ENCODE assay signal across 26 cellular contexts in the genomic region with DNA sequence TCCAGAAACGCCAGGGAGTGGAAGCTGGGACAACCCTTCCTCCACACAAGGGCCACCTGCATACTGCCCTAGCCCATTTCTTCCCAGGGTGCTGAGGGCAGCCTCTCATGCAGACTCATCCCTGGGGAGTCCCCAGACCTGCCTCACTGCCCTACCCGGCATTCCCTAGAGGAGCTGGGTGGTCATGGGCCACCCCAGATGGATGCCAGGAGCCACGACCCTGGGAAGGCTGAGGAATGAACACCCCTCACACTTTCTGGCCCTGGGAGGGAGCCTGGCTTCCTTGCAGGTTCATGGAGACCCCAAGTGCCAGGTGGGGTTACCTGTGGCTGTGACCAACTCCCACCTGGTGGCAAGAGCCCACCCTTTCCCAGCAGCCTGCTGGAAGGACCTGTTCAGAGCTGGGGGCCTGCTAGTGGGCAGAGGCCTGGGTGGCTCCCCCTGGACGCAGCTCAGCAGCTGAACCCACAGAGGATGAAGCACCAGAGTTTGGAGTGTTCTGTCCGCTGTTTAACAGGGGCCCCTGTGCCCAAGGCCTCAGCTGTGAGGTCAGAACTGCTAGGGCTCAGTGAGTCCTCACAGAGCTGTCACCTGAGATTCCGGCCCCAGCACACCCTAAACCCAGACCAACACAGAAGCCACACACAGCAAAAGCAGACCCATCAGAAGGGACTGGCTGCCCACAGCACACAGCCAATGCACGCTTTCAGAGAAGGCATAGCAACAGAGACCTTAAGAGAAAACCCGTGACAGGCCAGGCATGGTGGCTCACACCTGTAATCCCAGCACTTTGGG. TPM values are rescaled to one million over a fixed set of nuclear protein-coding genes. Genes with fewer than 3 reads are reported as not detected.
A peak's percentile ranks its signal among the peaks of the same experiment; 100 is the strongest.
DNase-seq lines count a peak whose midpoint lies in the region; ATAC-seq, FAIRE-seq and TF ChIP-seq lines count a peak whose summit lies in the region.
"Had no signal": no experiment of that assay in that cellular context is flagged by ENCODE, and none has a peak within 500 bp of the region (broad histone marks: within the 10 kb centered on the region; RNA-seq: fewer than 3 reads in every experiment).

No MANE protein-coding gene starts in this region.

- TF ChIP-seq CTCF in NB4 (IDR thresholded peaks at IDR 0.05; ENCODE audit: low read depth, low read length) (no peak), K562 (IDR thresholded peaks at IDR 0.05 in 2 of 3, conservative IDR thresholded peaks at IDR 0.05 in 1 of 3; ENCODE audit: insufficient read depth in 2 of 3, low read depth in 1 of 3, low read length in 3 of 3) (no peak), suprapubic skin (IDR thresholded peaks at IDR 0.05) (no peak)

- H3K9me3 ChIP-seq in K562 (replicated peaks; ENCODE audit: control insufficient read depth, insufficient read depth, low read depth, low read length) = no peaks in the 10 kb centered on the region
- H3K9me3 ChIP-seq in suprapubic skin = no peaks in the 10 kb centered on the region
- H3K9me3 ChIP-seq: adrenal gland, heart left ventricle had no signal

- H3K9me1 ChIP-seq in K562 (ENCODE audit: control insufficient read depth, insufficient read depth, low read length) = peaks cover 15% of the 10 kb centered on the region

- 82% methylated on average over 8 of the region's 8 CpGs for WGBS in K562 (ENCODE audit: insufficient coverage, low coverage, missing lambda C conversion rate)
- 86% methylated on average over 6 of the region's 8 CpGs for WGBS in suprapubic skin

- H3K9me3 Mint-ChIP-seq in effector memory CD8-positive, alpha-beta T cell = no peaks in the 10 kb centered on the region
- H3K9me3 Mint-ChIP-seq: activated B cell treated with CpG ODN at 0.5 μM for 24 hours, memory B cell had no signal

- in situ Hi-C loops in K562 (cut with MboI) = no loop called here

- no peak overlapping the region for H2AFZ ChIP-seq in K562 (ENCODE audit: low read depth, low read length)

- H3K27me3 Mint-ChIP-seq in effector memory CD8-positive, alpha-beta T cell = no peaks in the 10 kb centered on the region
- H3K27me3 Mint-ChIP-seq: activated B cell treated with CpG ODN at 0.5 μM for 24 hours, memory B cell had no signal

- intact Hi-C loops in K562 (cut with micrococcal nuclease) = no loop called here

- peaks cover 47% of the 10 kb centered on the region for H4K20me1 ChIP-seq in K562 (replicated peaks; ENCODE audit: control insufficient read depth, insufficient read depth, low read length)

- FAIRE-seq in GM12892 (lab: Jason Lieb, UNC) = no peak
- FAIRE-seq in K562 (lab: Jason Lieb, UNC) = no peak

- peak overlapping the region in 1 of 2 experiments; percentile 76; a peak in 2 of 4 replicates for H3K9ac ChIP-seq in K562 (ENCODE audit: insufficient read depth in 1 of 2, low read depth in 2 of 2, low read length in 2 of 2)

- no peaks in the 10 kb centered on the region for H3K27me3 ChIP-seq in K562 (ENCODE audit: control insufficient read depth in 2 of 2, insufficient read depth in 2 of 2, low read length in 2 of 2)
- no peaks in the 10 kb centered on the region for H3K27me3 ChIP-seq in suprapubic skin
- H3K27me3 ChIP-seq: adrenal gland, brain microvascular endothelial cell had no signal

- H3K36me3 Mint-ChIP-seq in effector memory CD8-positive, alpha-beta T cell (ENCODE audit: insufficient read depth) = peaks cover 49% of the 10 kb centered on the region

- peaks cover 20% of the 10 kb centered on the region for H3K79me2 ChIP-seq in K562 (ENCODE audit: control insufficient read depth, insufficient read depth, low read length)

- ATAC-seq in K562 = peak; percentile 44
- ATAC-seq in effector memory CD8-positive, alpha-beta T cell (replicated peaks) = no peak
- ATAC-seq: heart left ventricle had no signal

- H3K4me1 ChIP-seq in K562 (replicated peaks in 1 of 2; ENCODE audit: control insufficient read depth in 2 of 2, insufficient read depth in 2 of 2, low read length in 2 of 2) (peaks cover 10 to 65% of the 10 kb centered on the region in 2 experiments; a peak in 4 of 5 replicates), suprapubic skin (peaks cover 18% of the 10 kb centered on the region)
- H3K4me1 ChIP-seq: heart left ventricle had no signal

- CTCF ChIA-PET in K562 (lab: Yijun Ruan, JAX; ENCODE audit: low intra/inter-chr PET ratio) = no interaction called here

- no peak overlapping the region for H3K4me2 ChIP-seq in K562 (ENCODE audit: insufficient read depth, low read length)

- DNase-seq in DMS 273 (lab: John Stamatoyannopoulos, UW; ENCODE audit: unreplicated experiment) (peak; percentile 45), DMS 273 treated with DMSO at 0.1 percent for 48 hours (lab: John Stamatoyannopoulos, UW) (no peak), GM12892 (ENCODE audit: insufficient read length) (no peak), NB4 (ENCODE audit: low read depth) (no peak), K562 (ENCODE audit: extremely low read depth in 1 of 4, low spot score in 3 of 4) (no peak), caudate nucleus (lab: John Stamatoyannopoulos, UW) (no peak), suprapubic skin (ENCODE audit: low spot score in 2 of 2) (no peak)
- DNase-seq in effector memory CD8-positive, alpha-beta T cell = no peak
- DNase-seq: activated B cell treated with CpG ODN at 0.5 μM for 24 hours; activated CD4-positive, alpha-beta T cell treated with anti-CD3 and anti-CD28 coated beads, Interleukin-2, amount 50 U/mL, for 4 hours; adrenal gland; AML-193; brain microvascular endothelial cell; effector CD4-positive, alpha-beta T cell; heart left ventricle; NCI-H1694 treated with DMSO at 0.1 percent for 48 hours; nucleus accumbens; substantia nigra; T-helper 9 cell had no signal

- TF ChIP-seq POLR2A in GM12892 (IDR thresholded peaks at IDR 0.05; ENCODE audit: low read depth, low read length) = peak; percentile 68
- TF ChIP-seq POLR2A in NB4 (IDR thresholded peaks at IDR 0.05; ENCODE audit: extremely low read depth, insufficient read length) = peak; percentile 15
- peak; percentile 57 for TF ChIP-seq POLR2A in K562 (conservative IDR thresholded peaks at IDR 0.05)
- TF ChIP-seq POLR2A in suprapubic skin (IDR thresholded peaks at IDR 0.05) = no peak

- no peak overlapping the region for H3K27ac ChIP-seq in K562 (ENCODE audit: extremely low read depth, low read depth, low read length)
- no peak overlapping the region for H3K27ac ChIP-seq in caudate nucleus (ENCODE audit: low read depth, low read length)
- H3K27ac ChIP-seq in suprapubic skin = no peak overlapping the region
- H3K27ac ChIP-seq: adrenal gland, brain microvascular endothelial cell, heart left ventricle had no signal

- no peak overlapping the region for H3K27ac Mint-ChIP-seq in effector memory CD8-positive, alpha-beta T cell
- H3K27ac Mint-ChIP-seq: activated B cell treated with CpG ODN at 0.5 μM for 24 hours, memory B cell had no signal

- no peak for TF ChIP-seq EP300 in K562 (IDR thresholded peaks at IDR 0.05; ENCODE audit: low read length)
- TF ChIP-seq EP300 in suprapubic skin (IDR thresholded peaks at IDR 0.05) = no peak

- H3K4me1 Mint-ChIP-seq in effector memory CD8-positive, alpha-beta T cell (ENCODE audit: low read depth in 2 of 2) = peaks cover 4 to 5% of the 10 kb centered on the region in 2 donors

- no peak for TF ChIP-seq RAD21 in K562 (CRISPR knock-in tag; conservative IDR thresholded peaks at IDR 0.05 in 1 of 2, IDR thresholded peaks at IDR 0.05 in 1 of 2)

- BruUV-seq in K562 (replicated peaks; lab: Mats Ljungman, UMichigan) = no TSS peak

- no peak overlapping the region for H3K4me3 ChIP-seq in NB4 (ENCODE audit: low read depth, low read length)
- H3K4me3 ChIP-seq in K562 = no peak overlapping the region
- no peak overlapping the region for H3K4me3 ChIP-seq in suprapubic skin
- H3K4me3 ChIP-seq: adrenal gland, heart left ventricle had no signal

- POLR2A ChIA-PET in K562 (lab: Yijun Ruan, JAX) = interaction anchor here (0.5 to 3.7 kb wide), 22 partner anchors 7 to 468 kb away, joined by 3 to 58 read pairs (median 4); a partner anchor contains a TSS

- no peak overlapping the region for H3K4me3 Mint-ChIP-seq in effector memory CD8-positive, alpha-beta T cell
- H3K4me3 Mint-ChIP-seq: activated B cell treated with CpG ODN at 0.5 μM for 24 hours, memory B cell had no signal

- H3K36me3 ChIP-seq in K562 (ENCODE audit: control insufficient read depth, insufficient read depth, low read length) (peaks cover 61% of the 10 kb centered on the region), suprapubic skin (peaks cover 47% of the 10 kb centered on the region)

RNA-seq across cellular contexts. Expression of a gene that starts 6.6 kb away (rescaled TPM):
- not detected for polyA plus RNA-seq in GM12892 (2012; ENCODE audit: missing spikeins)
- total RNA-seq in K562 (2011; cell fraction: chromatin; rRNA removed; ENCODE audit: low replicate concordance) = not detected in 2 replicates
- total RNA-seq in K562 (2011; cell fraction: nucleolus; rRNA removed) = not detected in 2 replicates
- total RNA-seq in K562 (2011; cell fraction: nucleoplasm; rRNA removed) = not detected in 2 replicates
- total RNA-seq in K562 (2014; rRNA removed) (not detected in 2 replicates), K562 (2014; rRNA removed; fragmentation: Illumina TruSeq; extraction: Trizol) (not detected in 2 replicates), K562 (2015; rRNA removed; fragmentation: Illumina TruSeq; extraction: Trizol) (not detected in 2 replicates), K562 (2021) (not detected in 2 replicates), suprapubic skin (under 1 TPM in 2 of 4 donors, not detected in 2; 0.49 to 0.97 TPM)
- polyA plus RNA-seq in K562 (2011; rRNA removed) (not detected in 2 replicates), K562 (2014; fragmentation: Illumina TruSeq; extraction: Trizol) (not detected in 2 replicates), K562 (2014; fragmentation: Nextera tagmentation; extraction: Ambion mirVana) (not detected), K562 (2014; rRNA removed) (not detected in 2 replicates)
- not detected in 2 replicates for polyA plus RNA-seq in K562 (2011; cell fraction: cytosol; rRNA removed)
- polyA plus RNA-seq in K562 (2011; cell fraction: nucleus; rRNA removed) = not detected in 2 replicates
- not detected in 2 replicates for polyA plus RNA-seq in K562 (2012)
- not detected in 2 replicates for polyA minus RNA-seq in K562 (2011; rRNA and poly(A)+ RNA removed)
- not detected in 2 replicates for polyA minus RNA-seq in K562 (2011; cell fraction: cytosol; rRNA and poly(A)+ RNA removed)
- not detected in 2 replicates for polyA minus RNA-seq in K562 (2011; cell fraction: nucleus; rRNA and poly(A)+ RNA removed)
- total RNA-seq: A172, activated B cell treated with CpG ODN at 0.5 μM for 24 hours, adrenal gland, Daoy, heart left ventricle, HT-29, skeletal muscle tissue, ureter had no signal
- polyA plus RNA-seq: adrenal gland, esophagus, heart left ventricle had no signal

RNA-seq across cellular contexts. Expression of a gene that starts 26.6 kb away (rescaled TPM):
- not detected for polyA plus RNA-seq in GM12892 (2012; ENCODE audit: missing spikeins)
- not detected in 2 replicates for total RNA-seq in K562 (2011; cell fraction: chromatin; rRNA removed; ENCODE audit: low replicate concordance)
- not detected in 2 replicates for total RNA-seq in K562 (2011; cell fraction: nucleolus; rRNA removed)
- not detected in 2 replicates for total RNA-seq in K562 (2011; cell fraction: nucleoplasm; rRNA removed)
- not detected in 2 replicates for total RNA-seq in K562 (2014; rRNA removed)
- not detected in 2 replicates for total RNA-seq in K562 (2014; rRNA removed; fragmentation: Illumina TruSeq; extraction: Trizol)
- not detected in 2 replicates for total RNA-seq in K562 (2015; rRNA removed; fragmentation: Illumina TruSeq; extraction: Trizol)
- 0.18 TPM in 1 of 2 replicates, not detected in the other for total RNA-seq in K562 (2021)
- polyA plus RNA-seq in K562 (2011; rRNA removed) = not detected in 2 replicates
- not detected in 2 replicates for polyA plus RNA-seq in K562 (2011; cell fraction: cytosol; rRNA removed)
- not detected in 2 replicates for polyA plus RNA-seq in K562 (2011; cell fraction: nucleus; rRNA removed)
- 0.07 and 0.12 TPM in 2 replicates for polyA plus RNA-seq in K562 (2012)
- polyA plus RNA-seq in K562 (2014; fragmentation: Illumina TruSeq; extraction: Trizol) = not detected in 2 replicates
- polyA plus RNA-seq in K562 (2014; fragmentation: Nextera tagmentation; extraction: Ambion mirVana) = not detected
- polyA plus RNA-seq in K562 (2014; rRNA removed) = not detected in 2 replicates
- not detected in 2 replicates for polyA minus RNA-seq in K562 (2011; rRNA and poly(A)+ RNA removed)
- polyA minus RNA-seq in K562 (2011; cell fraction: cytosol; rRNA and poly(A)+ RNA removed) = not detected in 2 replicates
- not detected in 2 replicates for polyA minus RNA-seq in K562 (2011; cell fraction: nucleus; rRNA and poly(A)+ RNA removed)
- total RNA-seq in suprapubic skin = not detected
- total RNA-seq: A172, activated B cell treated with CpG ODN at 0.5 μM for 24 hours, adrenal gland, Daoy, heart left ventricle, HT-29, skeletal muscle tissue, ureter had no signal
- polyA plus RNA-seq: adrenal gland, esophagus, heart left ventricle had no signal

RNA-seq across cellular contexts. Expression of a gene that starts 26.8 kb away (rescaled TPM):
- polyA plus RNA-seq in GM12892 (2012; ENCODE audit: missing spikeins) = 33.5 TPM
- total RNA-seq in K562 (2011; cell fraction: chromatin; rRNA removed; ENCODE audit: low replicate concordance) = 12.6 and 15.0 TPM in 2 replicates
- 8.7 and 9.7 TPM in 2 replicates for total RNA-seq in K562 (2011; cell fraction: nucleolus; rRNA removed)
- total RNA-seq in K562 (2011; cell fraction: nucleoplasm; rRNA removed) = 14.8 and 17.8 TPM in 2 replicates
- total RNA-seq in K562 (2014; rRNA removed) (1.2 and 3.1 TPM in 2 replicates), K562 (2014; rRNA removed; fragmentation: Illumina TruSeq; extraction: Trizol) (1.5 TPM in 2 replicates), K562 (2015; rRNA removed; fragmentation: Illumina TruSeq; extraction: Trizol) (0.87 and 1.3 TPM in 2 replicates), K562 (2021) (9.3 and 11.7 TPM in 2 replicates), suprapubic skin (10 to 100 TPM; 34.3 to 58.3 (median 40.5) TPM)
- polyA plus RNA-seq in K562 (2011; rRNA removed) (9.6 and 13.5 TPM in 2 replicates), K562 (2014; fragmentation: Illumina TruSeq; extraction: Trizol) (14.3 and 15.4 TPM in 2 replicates), K562 (2014; fragmentation: Nextera tagmentation; extraction: Ambion mirVana) (10 to 100 TPM in 1 of 2 experiments, 1 to 10 TPM in 1; 9.1 to 10.3 TPM), K562 (2014; rRNA removed) (5.3 and 9.8 TPM in 2 replicates)
- polyA plus RNA-seq in K562 (2011; cell fraction: cytosol; rRNA removed) = 16.9 and 24.1 TPM in 2 replicates
- polyA plus RNA-seq in K562 (2011; cell fraction: nucleus; rRNA removed) = 23.3 and 36.6 TPM in 2 replicates
- polyA plus RNA-seq in K562 (2012) = 13.7 and 31.9 TPM in 2 replicates
- 8.6 and 11.7 TPM in 2 replicates for polyA minus RNA-seq in K562 (2011; rRNA and poly(A)+ RNA removed)
- polyA minus RNA-seq in K562 (2011; cell fraction: cytosol; rRNA and poly(A)+ RNA removed) = 8.4 and 11.9 TPM in 2 replicates
- polyA minus RNA-seq in K562 (2011; cell fraction: nucleus; rRNA and poly(A)+ RNA removed) = 7.9 and 10.4 TPM in 2 replicates
- total RNA-seq: A172, Daoy, skeletal muscle tissue had no signal

RNA-seq across cellular contexts. Expression of a gene that starts 36.5 kb away (rescaled TPM):
- polyA plus RNA-seq in GM12892 (2012; ENCODE audit: missing spikeins) = not detected
- total RNA-seq in K562 (2011; cell fraction: chromatin; rRNA removed; ENCODE audit: low replicate concordance) = not detected in 2 replicates
- total RNA-seq in K562 (2011; cell fraction: nucleolus; rRNA removed) = not detected in 2 replicates
- total RNA-seq in K562 (2011; cell fraction: nucleoplasm; rRNA removed) = not detected in 2 replicates
- total RNA-seq in K562 (2014; rRNA removed) (not detected in 2 replicates), K562 (2014; rRNA removed; fragmentation: Illumina TruSeq; extraction: Trizol) (not detected in 2 replicates), K562 (2015; rRNA removed; fragmentation: Illumina TruSeq; extraction: Trizol) (not detected in 2 replicates), K562 (2021) (not detected in 2 replicates), suprapubic skin (not detected)
- polyA plus RNA-seq in K562 (2011; rRNA removed) (not detected in 2 replicates), K562 (2014; fragmentation: Illumina TruSeq; extraction: Trizol) (not detected in 2 replicates), K562 (2014; fragmentation: Nextera tagmentation; extraction: Ambion mirVana) (not detected), K562 (2014; rRNA removed) (not detected in 2 replicates)
- polyA plus RNA-seq in K562 (2011; cell fraction: cytosol; rRNA removed) = not detected in 2 replicates
- polyA plus RNA-seq in K562 (2011; cell fraction: nucleus; rRNA removed) = not detected in 2 replicates
- not detected in 2 replicates for polyA plus RNA-seq in K562 (2012)
- not detected in 2 replicates for polyA minus RNA-seq in K562 (2011; rRNA and poly(A)+ RNA removed)
- polyA minus RNA-seq in K562 (2011; cell fraction: cytosol; rRNA and poly(A)+ RNA removed) = not detected in 2 replicates
- not detected in 2 replicates for polyA minus RNA-seq in K562 (2011; cell fraction: nucleus; rRNA and poly(A)+ RNA removed)
- total RNA-seq: A172, activated B cell treated with CpG ODN at 0.5 μM for 24 hours, Daoy, heart left ventricle, HT-29, skeletal muscle tissue, ureter had no signal
- polyA plus RNA-seq: esophagus, heart left ventricle had no signal

RNA-seq across cellular contexts. Expression of a gene that starts 57.9 kb away (rescaled TPM):
- 0.21 TPM for polyA plus RNA-seq in GM12892 (2012; ENCODE audit: missing spikeins)
- total RNA-seq in K562 (2011; cell fraction: chromatin; rRNA removed; ENCODE audit: low replicate concordance) = not detected in 2 replicates
- not detected in 2 replicates for total RNA-seq in K562 (2011; cell fraction: nucleolus; rRNA removed)
- total RNA-seq in K562 (2011; cell fraction: nucleoplasm; rRNA removed) = not detected in 2 replicates
- total RNA-seq in K562 (2014; rRNA removed) (not detected in 2 replicates), K562 (2014; rRNA removed; fragmentation: Illumina TruSeq; extraction: Trizol) (not detected in 2 replicates), K562 (2015; rRNA removed; fragmentation: Illumina TruSeq; extraction: Trizol) (not detected in 2 replicates), K562 (2021) (not detected in 2 replicates), suprapubic skin (1 to 10 TPM in 1 of 4 donors, under 1 TPM in 3; 0.24 to 1.9 (median 0.67) TPM)
- polyA plus RNA-seq in K562 (2011; rRNA removed) (not detected in 2 replicates), K562 (2014; fragmentation: Illumina TruSeq; extraction: Trizol) (not detected in 2 replicates), K562 (2014; fragmentation: Nextera tagmentation; extraction: Ambion mirVana) (not detected), K562 (2014; rRNA removed) (not detected in 2 replicates)
- polyA plus RNA-seq in K562 (2011; cell fraction: cytosol; rRNA removed) = not detected in 2 replicates
- polyA plus RNA-seq in K562 (2011; cell fraction: nucleus; rRNA removed) = not detected in 2 replicates
- polyA plus RNA-seq in K562 (2012) = not detected in 2 replicates
- polyA minus RNA-seq in K562 (2011; rRNA and poly(A)+ RNA removed) = not detected in 2 replicates
- polyA minus RNA-seq in K562 (2011; cell fraction: cytosol; rRNA and poly(A)+ RNA removed) = not detected in 2 replicates
- not detected in 2 replicates for polyA minus RNA-seq in K562 (2011; cell fraction: nucleus; rRNA and poly(A)+ RNA removed)
- total RNA-seq: A172, activated B cell treated with CpG ODN at 0.5 μM for 24 hours, Daoy, heart left ventricle, HT-29, skeletal muscle tissue, ureter had no signal
- polyA plus RNA-seq: esophagus, heart left ventricle had no signal

Comparison
In these comparisons a context has a peak if more than half of its experiments do, and no peak if none do; other contexts are left out.
1. POLR2A ChIP-seq: peak in GM12892 (single experiment), NB4 (single experiment) and K562 (single experiment); none in suprapubic skin (0 of 2).